In the genomic region with DNA sequence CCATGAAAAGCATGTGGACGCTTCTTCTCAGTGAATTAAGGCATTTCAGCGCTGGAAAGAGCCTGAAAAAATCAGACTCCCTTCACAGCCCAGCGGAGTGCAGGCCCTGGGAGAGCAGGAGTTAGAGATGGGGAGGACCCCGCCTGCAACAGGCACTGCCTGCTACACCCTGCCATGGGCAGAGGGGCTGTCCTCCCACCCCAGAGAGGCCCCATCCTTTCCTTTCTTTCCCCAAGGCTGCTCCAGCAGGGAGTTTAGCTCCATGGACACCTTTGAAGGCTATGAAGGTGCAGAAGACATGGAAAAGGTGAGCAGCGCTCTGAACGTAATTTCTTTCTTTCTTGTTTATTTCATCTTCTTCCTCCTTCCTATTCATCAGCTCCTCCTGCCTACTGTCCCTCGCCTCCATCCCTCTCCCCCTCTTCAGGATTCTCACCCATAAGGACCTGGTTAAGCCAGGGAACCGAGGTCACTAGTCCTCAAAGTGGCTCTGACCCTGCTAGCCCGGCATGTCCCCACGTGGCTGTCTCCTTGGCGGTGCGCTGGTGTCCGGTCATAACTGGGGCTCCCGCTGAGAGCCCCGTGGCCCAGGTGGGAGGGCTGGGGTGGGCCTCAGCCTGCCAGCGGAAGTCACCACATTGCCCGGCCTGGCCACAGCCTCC, we compare ENCODE assay signal across 8 cellular contexts. TPM values are rescaled to one million over a fixed set of nuclear protein-coding genes. Genes with fewer than 3 reads are reported as not detected.
A peak's percentile ranks its signal among the peaks of the same experiment; 100 is the strongest.
DNase-seq lines count a peak whose midpoint lies in the region; ATAC-seq and TF ChIP-seq lines count a peak whose summit lies in the region.

No MANE protein-coding gene starts in this region.

- peak overlapping the region; percentile 69 for H3K4me3 ChIP-seq in GM12865 (ENCODE audit: low read depth, low read length)
- H3K4me3 ChIP-seq in SK-N-MC, result peak overlapping the region; percentile 90
- H3K4me3 ChIP-seq in endodermal cell (ENCODE audit: low read length), result peak overlapping the region; percentile 64
- peak overlapping the region; percentile 59 to 93 for H3K4me3 ChIP-seq in neutrophil (ENCODE audit: low read depth in 1 of 2, low read length in 1 of 2)

- H3K9ac ChIP-seq in SK-N-MC (ENCODE audit: insufficient read length), result peak overlapping the region; percentile 90
- H3K9ac ChIP-seq in endodermal cell (ENCODE audit: extremely low read depth, low read length, poor library complexity, severe bottlenecking), result no peak overlapping the region

- H3K27ac ChIP-seq in SK-N-MC (no peak overlapping the region), endodermal cell (ENCODE audit: low read depth, low read length) (no peak overlapping the region), neutrophil (no peak overlapping the region)

- DNase-seq in GM12865 (ENCODE audit: low read depth), result peak; percentile 24
- no peak for DNase-seq in SK-N-MC (ENCODE audit: low read depth, low spot score)
- peak; percentile 68 for DNase-seq in endodermal cell
- no peak for DNase-seq in NCI-H446 (lab: John Stamatoyannopoulos, UW)
- DNase-seq in omental fat pad (ENCODE audit: low spot score), result no peak

- H3K4me1 ChIP-seq in endodermal cell (ENCODE audit: control insufficient read depth, insufficient read depth, low read length) (peaks cover 6% of the 10 kb centered on the region), neutrophil (ENCODE audit: control insufficient read depth in 1 of 2, insufficient read depth in 1 of 2, low read depth in 1 of 2, low read length in 1 of 2) (peaks cover 15 to 20% of the 10 kb centered on the region in 2 experiments)

- H3K4me3 Mint-ChIP-seq in endodermal cell, result peak overlapping the region; percentile 52

- H3K4me1 Mint-ChIP-seq in endodermal cell, result peaks cover 22% of the 10 kb centered on the region

- ATAC-seq in HG02973 (IDR thresholded peaks at IDR 0.05; ENCODE audit: unreplicated experiment) (no peak), GM18861 (IDR thresholded peaks at IDR 0.05; ENCODE audit: unreplicated experiment) (no peak), omental fat pad (ENCODE audit: low FRiP score) (no peak)

- H3K9me3 Mint-ChIP-seq in endodermal cell, result no peaks in the 10 kb centered on the region

- H3K36me3 ChIP-seq in SK-N-MC (ENCODE audit: insufficient read depth, low read length) (no peaks in the 10 kb centered on the region), endodermal cell (ENCODE audit: control insufficient read depth, insufficient read depth, low read length) (no peaks in the 10 kb centered on the region), neutrophil (no peaks in the 10 kb centered on the region)

- H3K27me3 Mint-ChIP-seq in endodermal cell (ENCODE audit: insufficient read depth), result peaks cover 72% of the 10 kb centered on the region

- H3K36me3 Mint-ChIP-seq in endodermal cell (ENCODE audit: low read depth), result no peaks in the 10 kb centered on the region

- H3K27me3 ChIP-seq in endodermal cell (ENCODE audit: control insufficient read depth, insufficient read depth, low read length, poor library complexity, severe bottlenecking) (peaks cover 70% of the 10 kb centered on the region), neutrophil (peaks cover 97% of the 10 kb centered on the region)

- H3K9me3 ChIP-seq in SK-N-MC (ENCODE audit: low read depth, low read length), result no peaks in the 10 kb centered on the region
- no peaks in the 10 kb centered on the region for H3K9me3 ChIP-seq in endodermal cell (ENCODE audit: control insufficient read depth, low read length)
- no peaks in the 10 kb centered on the region for H3K9me3 ChIP-seq in neutrophil

- no peak for TF ChIP-seq CTCF in GM12865 (IDR thresholded peaks at IDR 0.05; ENCODE audit: insufficient read depth, low read depth, low read length, missing control alignments)
- no peak for TF ChIP-seq CTCF in endodermal cell (conservative IDR thresholded peaks at IDR 0.05)
- TF ChIP-seq CTCF in neutrophil (IDR thresholded peaks at IDR 0.05), result no peak
- no peak for TF ChIP-seq CTCF in omental fat pad (IDR thresholded peaks at IDR 0.05)

- H3K27ac Mint-ChIP-seq in endodermal cell, result no peak overlapping the region

- 21 to 43% methylated on average over 5 to 17 of the region's 17 CpGs for WGBS in endodermal cell (ENCODE audit: insufficient coverage in 1 of 2, insufficient read length in 1 of 2), 2 experiments

RNA-seq across cellular contexts. Expression of a gene that starts 16.1 kb away (rescaled TPM):
- total RNA-seq in endodermal cell, result not detected
- not detected for polyA plus RNA-seq in endodermal cell (2013, experiment 1 of 2)
- polyA plus RNA-seq in endodermal cell (2013, experiment 2 of 2), result not detected
- total RNA-seq in omental fat pad, result 1,000 to 10,000 TPM in 3 of 4 donors, 100 to 1,000 TPM in 1; 321 to 1,997 (median 1,475) TPM

RNA-seq across cellular contexts. Expression of a gene that starts 20.2 kb away (rescaled TPM):
- 100 to 1,000 TPM in 1 of 2 donors, 10 to 100 TPM in 1; 57.6 to 111 TPM for total RNA-seq in endodermal cell
- polyA plus RNA-seq in endodermal cell (2013, experiment 1 of 2), result 105 TPM
- polyA plus RNA-seq in endodermal cell (2013, experiment 2 of 2), result 92.0 TPM
- total RNA-seq in omental fat pad, result 10 to 100 TPM in 2 of 4 donors, 1 to 10 TPM in 2; 6.1 to 10.7 (median 9.4) TPM

RNA-seq across cellular contexts. Expression of a gene that starts 43.1 kb away (rescaled TPM):
- total RNA-seq in endodermal cell, result 100 to 1,000 TPM; 329 TPM
- 599 TPM for polyA plus RNA-seq in endodermal cell (2013, experiment 1 of 2)
- 546 TPM for polyA plus RNA-seq in endodermal cell (2013, experiment 2 of 2)
- total RNA-seq in omental fat pad, result 100 to 1,000 TPM; 315 to 515 (median 413) TPM

Comparison
In these comparisons a context has a peak if more than half of its experiments do, and no peak if none do; other contexts are left out.
1. DNase-seq: peak in GM12865 (single experiment) and endodermal cell (single experiment); none in SK-N-MC (single experiment), NCI-H446 (0 of 2) and omental fat pad (single experiment).
2. RNA of a gene that starts 16.1 kb away (total RNA-seq): 321 to 1,997 TPM in omental fat pad; not detected in endodermal cell; every median in the first group is over 100 times any median in the second.
3. RNA of a gene that starts 20.2 kb away (total RNA-seq): 57.6 to 111 TPM in endodermal cell; 6.1 to 10.7 TPM in omental fat pad; every median in the first group is over 4 times any median in the second.
4. Peak in every context shown above with its lines, with median percentiles within 50 percentile points of each other: H3K4me3 ChIP-seq.